21 cellular contexts compared by ENCODE assay signal in genomic region chr4:56843421-56843899, GRCh38. TPM values are rescaled to one million over a fixed set of nuclear protein-coding genes. Genes with fewer than 3 reads are reported as not detected.
DNase-seq lines count a peak whose midpoint lies in the region; ATAC-seq and TF ChIP-seq lines count a peak whose summit lies in the region.
"Had no signal": no experiment of that assay in that cellular context is flagged by ENCODE, and none has a peak within 500 bp of the region (broad histone marks: within the 10 kb centered on the region; RNA-seq: fewer than 3 reads in every experiment).

No MANE protein-coding gene starts in this region.

- POLR2A ChIA-PET in AG04450 (lab: Yijun Ruan, JAX) = no interaction called here

- intact Hi-C loops in mucosa of descending colon (cut with DNase I, micrococcal nuclease) = no loop called here

- no peaks in the 10 kb centered on the region for H3K9me3 Mint-ChIP-seq in HFFc6
- H3K9me3 Mint-ChIP-seq: activated CD4-positive, alpha-beta T cell treated with anti-CD3 and anti-CD28 coated beads, Interleukin-2, amount 10 ng/mL, durations not matched to agents 24 days and 14 days; brain; CD4-positive, CD25-positive, alpha-beta regulatory T cell had no signal

- H3K4me1 Mint-ChIP-seq in HFFc6 (ENCODE audit: low read depth) = no peaks in the 10 kb centered on the region
- H3K4me1 Mint-ChIP-seq: activated CD4-positive, alpha-beta T cell treated with anti-CD3 and anti-CD28 coated beads, Interleukin-2, amount 10 ng/mL, durations not matched to agents 24 days and 14 days; CD4-positive, CD25-positive, alpha-beta regulatory T cell had no signal

- no peaks in the 10 kb centered on the region for H3K36me3 Mint-ChIP-seq in HFFc6 (ENCODE audit: low read depth)
- H3K36me3 Mint-ChIP-seq: brain; CD4-positive, CD25-positive, alpha-beta regulatory T cell had no signal

- no peaks in the 10 kb centered on the region for H3K36me3 ChIP-seq in mucosa of descending colon (ENCODE audit: low read depth)
- H3K36me3 ChIP-seq: esophagus muscularis mucosa, heart left ventricle, neutrophil, stomach had no signal

- H3K27me3 Mint-ChIP-seq in HFFc6 (ENCODE audit: insufficient read depth) = peaks cover 14% of the 10 kb centered on the region; the same call in 1 of the 2 replicates
- H3K27me3 Mint-ChIP-seq: activated CD4-positive, alpha-beta T cell treated with anti-CD3 and anti-CD28 coated beads, Interleukin-2, amount 10 ng/mL, durations not matched to agents 24 days and 14 days; brain; CD4-positive, CD25-positive, alpha-beta regulatory T cell had no signal

- TF ChIP-seq CTCF in AG04450 (IDR thresholded peaks at IDR 0.05; ENCODE audit: low read depth, low read length) (0 out of 2 replicates have a peak, but pooled peaks have one; percentile 5), HFFc6 (IDR thresholded peaks at IDR 0.05) (peak; percentile 14; the same call in 1 of the 2 replicates), epithelial cell of proximal tubule (conservative IDR thresholded peaks at IDR 0.05; ENCODE audit: low read depth, low read length) (peak; percentile 38), mucosa of descending colon (IDR thresholded peaks at IDR 0.05) (no peak)

- CTCF ChIA-PET in AG04450 (lab: Charles Lee) = no interaction called here

- no peak overlapping the region for H3K4me3 Mint-ChIP-seq in HFFc6
- H3K4me3 Mint-ChIP-seq: activated CD4-positive, alpha-beta T cell treated with anti-CD3 and anti-CD28 coated beads, Interleukin-2, amount 10 ng/mL, durations not matched to agents 24 days and 14 days; brain; CD4-positive, CD25-positive, alpha-beta regulatory T cell had no signal

- DNase-seq in AG04450 (ENCODE audit: low read depth, low spot score) = no peak
- no peak for DNase-seq in HFFc6
- DNase-seq in epithelial cell of proximal tubule (ENCODE audit: low read depth) = no peak
- peak in 1 of 3 donors; percentile 49 for DNase-seq in mucosa of descending colon
- no peak for DNase-seq in 8988T
- DNase-seq: activated CD4-positive, alpha-beta T cell treated with anti-CD3 and anti-CD28 coated beads, Interleukin-2, amount 10 ng/mL, durations not matched to agents 24 days and 14 days; activated naive CD4-positive, alpha-beta T cell treated with anti-CD3 and anti-CD28 coated beads, Interleukin-2, amount 50 U/mL, for 16 hours; CD4-positive, CD25-positive, alpha-beta regulatory T cell; heart left ventricle; NCI-H526; stimulated activated CD4-positive, alpha-beta T cell treated with anti-CD3 and anti-CD28 coated beads, Interleukin-2, amount 100 ng/mL, for 48 hours; stomach had no signal

- no peaks in the 10 kb centered on the region for H3K4me1 ChIP-seq in mucosa of descending colon (ENCODE audit: low read depth)
- H3K4me1 ChIP-seq: esophagus muscularis mucosa, heart left ventricle, stomach had no signal

- no peak overlapping the region for H3K4me3 ChIP-seq in AG04450 (ENCODE audit: low read depth, low read length)
- H3K4me3 ChIP-seq in epithelial cell of proximal tubule (ENCODE audit: low read depth, low read length) = no peak overlapping the region
- H3K4me3 ChIP-seq in mucosa of descending colon = no peak overlapping the region
- H3K4me3 ChIP-seq: esophagus muscularis mucosa, heart left ventricle, stomach had no signal

- no peaks in the 10 kb centered on the region for H3K27me3 ChIP-seq in AG04450 (ENCODE audit: control insufficient read depth, insufficient read depth, low read length)
- H3K27me3 ChIP-seq: esophagus muscularis mucosa, heart left ventricle, neutrophil, stomach had no signal

- no peaks in the 10 kb centered on the region for H3K9me3 ChIP-seq in AG04450 (ENCODE audit: control insufficient read depth, insufficient read depth, low read length)
- H3K9me3 ChIP-seq in mucosa of descending colon = no peaks in the 10 kb centered on the region
- H3K9me3 ChIP-seq: esophagus muscularis mucosa, heart left ventricle, neutrophil, stomach had no signal

- no peak overlapping the region for H3K27ac ChIP-seq in AG04450 (ENCODE audit: low read depth, low read length)
- H3K27ac ChIP-seq: esophagus muscularis mucosa, heart left ventricle, neutrophil, stomach had no signal

- H3K27ac Mint-ChIP-seq in HFFc6 = no peak overlapping the region
- H3K27ac Mint-ChIP-seq: brain; CD4-positive, CD25-positive, alpha-beta regulatory T cell had no signal

- ATAC-seq in mucosa of descending colon (peak; percentile 26), GM19023 (IDR thresholded peaks at IDR 0.05; ENCODE audit: unreplicated experiment) (no peak), GM18520 (IDR thresholded peaks at IDR 0.05; ENCODE audit: unreplicated experiment) (no peak), HG03571 (IDR thresholded peaks at IDR 0.05; ENCODE audit: unreplicated experiment) (no peak)
- ATAC-seq: heart left ventricle, Right ventricle myocardium inferior had no signal

RNA-seq across cellular contexts. Expression of gene SPINK2, which starts 22.0 kb away (rescaled TPM):
- polyA plus RNA-seq in AG04450 (2011; rRNA removed) = not detected in 2 replicates
- not detected in 2 replicates for polyA minus RNA-seq in AG04450 (2011; rRNA and poly(A)+ RNA removed)
- total RNA-seq in HFFc6 (2021; fragmentation: NEBNext Ultra II Directional; extraction: Animal tissue kit (Norgen Biotek cat#: 25700)) = not detected
- total RNA-seq in epithelial cell of proximal tubule = 4.4 TPM in 1 of 2 replicates, not detected in the other
- 1 to 10 TPM in 2 of 3 donors, not detected in 1; 1.1 to 2.7 TPM for total RNA-seq in mucosa of descending colon
- total RNA-seq: esophagus muscularis mucosa, heart left ventricle, HT1080, LHCN-M2, Right ventricle myocardium inferior had no signal
- polyA plus RNA-seq: heart left ventricle had no signal
